In the genomic region with DNA sequence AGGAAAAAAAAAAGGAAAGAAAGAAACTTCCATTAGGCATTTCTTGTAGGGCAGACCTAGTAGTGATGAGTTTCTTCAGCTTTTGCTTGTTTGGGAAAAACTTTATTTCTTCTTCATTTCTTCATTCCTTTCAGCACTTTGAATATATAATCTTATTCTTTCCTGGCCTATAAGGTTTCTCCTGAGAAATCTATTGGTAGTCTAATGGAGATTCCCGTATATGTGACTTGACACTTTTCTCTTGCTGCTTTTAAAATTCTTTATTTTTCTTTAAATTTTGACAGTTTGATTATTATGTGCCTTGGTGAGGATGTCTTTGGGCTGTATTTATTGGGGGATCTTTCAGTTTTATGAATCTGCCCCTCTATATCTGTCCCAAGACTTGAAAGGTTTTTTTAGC, we compare ENCODE assay signal across 35 cellular contexts.
"Had no signal": no experiment of that assay in that cellular context is flagged by ENCODE, and none has a peak within 500 bp of the region (broad histone marks: within the 10 kb centered on the region; RNA-seq: fewer than 3 reads in every experiment).

No MANE protein-coding gene starts in this region.

- DNase-seq: Kasumi-1, MG63, MM.1S, MV-4-11, NCI-H1048, NCI-H1092, NCI-H1092 treated with DMSO at 0.1 percent for 48 hours, NCI-H1105, NCI-H1105 treated with DMSO at 0.1 percent for 48 hours, NCI-H1417, NCI-H1417 treated with DMSO at 0.1 percent for 48 hours, NCI-H1436, NCI-H1436 treated with DMSO at 0.1 percent for 48 hours, NCI-H146, NCI-H1694, NCI-H1694 treated with DMSO at 0.1 percent for 48 hours, NCI-H187, NCI-H187 treated with DMSO at 0.1 percent for 48 hours, NCI-H1930, NCI-H2029, NCI-H2029 treated with DMSO at 0.1 percent for 48 hours, NCI-H2081, NCI-H2081 treated with DMSO at 0.1 percent for 48 hours, NCI-H2107, NCI-H2171, NCI-H2171 treated with DMSO at 0.1 percent for 48 hours, NCI-H2227 treated with DMSO at 0.1 percent for 48 hours, NCI-H226, NCI-H345, NCI-H446, NCI-H446 treated with DMSO at 0.1 percent for 48 hours, NCI-H510A, NCI-H510A treated with DMSO at 0.1 percent for 48 hours, NCI-H524, NCI-H524 treated with DMSO at 0.1 percent for 48 hours had no signal

- H3K4me3 ChIP-seq: MG63 had no signal

- H3K36me3 ChIP-seq: MG63 had no signal

- H3K27me3 ChIP-seq: MG63 had no signal
